Comparison of ENCODE assay signal across 19 cellular contexts in genomic region chr3:73637042-73637441, GRCh38. TPM values are rescaled to one million over a fixed set of nuclear protein-coding genes. Genes with fewer than 3 reads are reported as not detected.
DNase-seq lines count a peak whose midpoint lies in the region; TF ChIP-seq lines count a peak whose summit lies in the region.
"Had no signal": no experiment of that assay in that cellular context is flagged by ENCODE, and none has a peak within 500 bp of the region (broad histone marks: within the 10 kb centered on the region; RNA-seq: fewer than 3 reads in every experiment).

No MANE protein-coding gene starts in this region.

- no peaks in the 10 kb centered on the region for H3K4me1 ChIP-seq in ascending aorta

- no peaks in the 10 kb centered on the region for H3K36me3 Mint-ChIP-seq in HFFc6 (ENCODE audit: low read depth)
- H3K36me3 Mint-ChIP-seq: activated CD8-positive, alpha-beta memory T cell treated with anti-CD3 and anti-CD28 coated beads, Interleukin-2, amount 10 ng/mL, durations not matched to agents 7 days and 5 days; CD4-positive, alpha-beta memory T cell; IgD-negative memory B cell had no signal

- peak overlapping the region; percentile 50; the same call in 1 of the 2 replicates for H3K27ac Mint-ChIP-seq in HFFc6
- H3K27ac Mint-ChIP-seq: activated CD8-positive, alpha-beta memory T cell treated with anti-CD3 and anti-CD28 coated beads, Interleukin-2, amount 10 ng/mL, durations not matched to agents 7 days and 5 days; CD4-positive, alpha-beta memory T cell; dendritic cell treated with granulocyte-macrophage colony-stimulating factor and Interleukin-4, amounts not matched to agents 40 ng/mL and 50 ng/mL, for 4 days; IgD-negative memory B cell had no signal

- H3K4me3 Mint-ChIP-seq in HFFc6, result 0 out of 2 replicates have a peak overlapping the region, but pooled peaks have one; percentile 4
- H3K4me3 Mint-ChIP-seq: activated CD8-positive, alpha-beta memory T cell treated with anti-CD3 and anti-CD28 coated beads, Interleukin-2, amount 10 ng/mL, durations not matched to agents 7 days and 5 days; CD4-positive, alpha-beta memory T cell; dendritic cell treated with granulocyte-macrophage colony-stimulating factor and Interleukin-4, amounts not matched to agents 40 ng/mL and 50 ng/mL, for 4 days; IgD-negative memory B cell had no signal

- intact Hi-C loops in ascending aorta (cut with DNase I), result no loop called here

- no peaks in the 10 kb centered on the region for H3K9me3 ChIP-seq in ascending aorta
- H3K9me3 ChIP-seq: tibial nerve had no signal

- peak overlapping the region; percentile 74 to 85 for H3K27ac ChIP-seq in ascending aorta

- peak; percentile 12 for DNase-seq in DMS153 (lab: John Stamatoyannopoulos, UW)
- no peak for DNase-seq in DMS153 treated with DMSO at 0.1 percent for 48 hours (lab: John Stamatoyannopoulos, UW; ENCODE audit: unreplicated experiment)
- DNase-seq in HFFc6, result peak; percentile 60
- DNase-seq in ascending aorta (ENCODE audit: low spot score in 2 of 2), result no peak
- DNase-seq in occipital lobe (lab: John Stamatoyannopoulos, UW), result peak; percentile 20
- DNase-seq in NCI-H2171 treated with DMSO at 0.1 percent for 48 hours (lab: John Stamatoyannopoulos, UW), result no peak
- DNase-seq in NCI-H524 (lab: John Stamatoyannopoulos, UW), result no peak
- no peak for DNase-seq in NAMALWA (ENCODE audit: low spot score)
- DNase-seq: activated CD8-positive, alpha-beta memory T cell treated with anti-CD3 and anti-CD28 coated beads, Interleukin-2, amount 10 ng/mL, durations not matched to agents 7 days and 5 days; activated naive CD4-positive, alpha-beta T cell; CD4-positive, alpha-beta memory T cell; NCI-H1694; NCI-H526 treated with DMSO at 0.1 percent for 48 hours; stimulated activated CD4-positive, alpha-beta T cell treated with anti-CD3 and anti-CD28 coated beads, Interleukin-4, amount 100 ng/mL, for 1 hour; stimulated activated CD8-positive, alpha-beta memory T cell treated with anti-CD3 and anti-CD28 coated beads, Interleukin-4, amount 100 ng/mL, for 48 hours had no signal

- TF ChIP-seq CTCF in HFFc6 (IDR thresholded peaks at IDR 0.05), result no peak
- no peak for TF ChIP-seq CTCF in ascending aorta (IDR thresholded peaks at IDR 0.05)

- H3K27me3 ChIP-seq in ascending aorta, result no peaks in the 10 kb centered on the region
- H3K27me3 ChIP-seq: tibial nerve had no signal

- no peaks in the 10 kb centered on the region; the same call in none of the 2 replicates for H3K27me3 Mint-ChIP-seq in HFFc6 (ENCODE audit: insufficient read depth)
- H3K27me3 Mint-ChIP-seq: activated CD8-positive, alpha-beta memory T cell treated with anti-CD3 and anti-CD28 coated beads, Interleukin-2, amount 10 ng/mL, durations not matched to agents 7 days and 5 days; CD4-positive, alpha-beta memory T cell; dendritic cell treated with granulocyte-macrophage colony-stimulating factor and Interleukin-4, amounts not matched to agents 40 ng/mL and 50 ng/mL, for 4 days; IgD-negative memory B cell had no signal

- no peaks in the 10 kb centered on the region for H3K9me3 Mint-ChIP-seq in HFFc6
- H3K9me3 Mint-ChIP-seq: dendritic cell treated with granulocyte-macrophage colony-stimulating factor and Interleukin-4, amounts not matched to agents 40 ng/mL and 50 ng/mL, for 4 days had no signal

- no peaks in the 10 kb centered on the region for H3K36me3 ChIP-seq in ascending aorta
- H3K36me3 ChIP-seq: tibial nerve had no signal

- H3K4me1 Mint-ChIP-seq in HFFc6 (ENCODE audit: low read depth), result peaks cover 39% of the 10 kb centered on the region
- H3K4me1 Mint-ChIP-seq: activated CD8-positive, alpha-beta memory T cell treated with anti-CD3 and anti-CD28 coated beads, Interleukin-2, amount 10 ng/mL, durations not matched to agents 7 days and 5 days; CD4-positive, alpha-beta memory T cell; IgD-negative memory B cell had no signal

- H3K4me3 ChIP-seq in ascending aorta, result no peak overlapping the region
- H3K4me3 ChIP-seq: tibial nerve had no signal

RNA-seq across cellular contexts. Expression of gene PDZRN3, which starts 12.3 kb away (rescaled TPM):
- 10 to 100 TPM; 15.1 to 18.5 (median 16.7) TPM for total RNA-seq in HFFc6 (2021; fragmentation: NEBNext Ultra II Directional; extraction: Animal tissue kit (Norgen Biotek cat#: 25700))
- total RNA-seq in ascending aorta, result 71.9 TPM
- total RNA-seq in occipital lobe, result 59.3 TPM
- total RNA-seq: A172; activated CD8-positive, alpha-beta memory T cell treated with anti-CD3 and anti-CD28 coated beads, Interleukin-2, amount 10 ng/mL, durations not matched to agents 7 days and 5 days; CD4-positive, alpha-beta memory T cell had no signal

Comparison
In these comparisons a context has a peak if more than half of its experiments do, and no peak if none do; other contexts are left out.
1. DNase-seq: peak in DMS153 (single experiment), HFFc6 (single experiment) and occipital lobe (single experiment); none in DMS153 treated with DMSO at 0.1 percent for 48 hours (single experiment), ascending aorta (0 of 2), NCI-H2171 treated with DMSO at 0.1 percent for 48 hours (single experiment), NCI-H524 (0 of 2) and NAMALWA (single experiment).